In the genomic region with DNA sequence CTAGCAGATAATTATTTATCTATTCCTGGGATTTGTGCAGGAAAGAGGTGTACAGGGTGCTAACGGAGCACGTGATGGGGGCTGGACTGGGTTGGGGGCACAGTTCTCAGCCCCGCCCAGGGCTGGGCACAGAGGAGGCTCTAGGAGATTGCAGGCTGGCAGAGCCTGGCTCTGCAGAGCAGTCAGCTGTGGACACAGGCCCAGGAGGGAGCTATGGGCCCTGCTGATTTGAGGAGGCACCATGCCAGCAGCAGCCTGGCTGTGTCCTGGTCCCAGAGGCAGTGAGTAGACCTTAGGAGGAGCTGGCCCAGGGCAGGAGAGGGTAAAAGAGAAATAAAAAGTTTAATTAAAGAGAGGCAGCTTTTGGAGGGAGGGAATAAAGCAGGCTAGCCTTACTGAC, we compare ENCODE assay signal across 19 cellular contexts.
"Had no signal": no experiment of that assay in that cellular context is flagged by ENCODE, and none has a peak within 500 bp of the region (broad histone marks: within the 10 kb centered on the region; RNA-seq: fewer than 3 reads in every experiment).

No MANE protein-coding gene starts in this region.

- H3K9me3 ChIP-seq: gastroesophageal sphincter, neutrophil, ovary, sigmoid colon, vagina had no signal

- H3K36me3 ChIP-seq: brain microvascular endothelial cell, gastroesophageal sphincter, neutrophil, ovary, sigmoid colon, vagina had no signal

- H3K4me3 ChIP-seq: dorsolateral prefrontal cortex, gastroesophageal sphincter, ovary, sigmoid colon, smooth muscle cell, vagina had no signal

- DNase-seq: activated CD4-positive, alpha-beta T cell treated with anti-CD3 and anti-CD28 coated beads for 1 hour; activated T-cell treated with anti-CD3 and anti-CD28 coated beads, Interleukin-2, amount 50 U/mL, for 1 hour; aorta; brain microvascular endothelial cell; central memory CD4-positive, alpha-beta T cell; dorsolateral prefrontal cortex; head of caudate nucleus; mammary epithelial cell; natural killer cell; ovary; sigmoid colon; stimulated activated CD4-positive, alpha-beta T cell treated with anti-CD3 and anti-CD28 coated beads, Interleukin-15, amount 100 ng/mL, for 24 hours; T-cell had no signal

- H3K27ac ChIP-seq: brain microvascular endothelial cell, dorsolateral prefrontal cortex, gastroesophageal sphincter, neutrophil, ovary, sigmoid colon, vagina had no signal

- H3K27me3 ChIP-seq: ovary, vagina had no signal

- H3K4me1 ChIP-seq: gastroesophageal sphincter, sigmoid colon, vagina had no signal

- ATAC-seq: activated naive CD4-positive, alpha-beta T cell treated with anti-CD3 and anti-CD28 coated beads, Interleukin-2, amount 50 U/mL, for 72 hours; gastroesophageal sphincter; natural killer cell; stimulated activated memory B cell treated with anti-CD40 and anti-IgM and Interleukin-4, amounts not matched to agents 10 μg/mL and 1 μg/mL and 100 μg/mL, for 72 hours; T-cell had no signal
